ENCODE assay signal across 8 cellular contexts in genomic region chrX:153927936-153928760, GRCh38. TPM values are rescaled to one million over a fixed set of nuclear protein-coding genes. Genes with fewer than 3 reads are reported as not detected.
DNase-seq lines count a peak whose midpoint lies in the region; ATAC-seq and TF ChIP-seq lines count a peak whose summit lies in the region.

No MANE protein-coding gene starts in this region.

- H3K4me3 Mint-ChIP-seq in activated naive CD4-positive, alpha-beta T cell treated with anti-CD3 and anti-CD28 coated beads, Interleukin-2, amount 50 U/mL, for 24 hours: peak overlapping the region; percentile 94

- H3K36me3 ChIP-seq in SK-N-MC (ENCODE audit: insufficient read depth, low read length) (peaks cover 5% of the 10 kb centered on the region; the same call in 1 of the 2 replicates), suprapubic skin (peaks cover 18% of the 10 kb centered on the region)

- no peaks in the 10 kb centered on the region for H3K27me3 Mint-ChIP-seq in activated naive CD4-positive, alpha-beta T cell treated with anti-CD3 and anti-CD28 coated beads, Interleukin-2, amount 50 U/mL, for 24 hours

- no peaks in the 10 kb centered on the region for H3K9me3 Mint-ChIP-seq in activated naive CD4-positive, alpha-beta T cell treated with anti-CD3 and anti-CD28 coated beads, Interleukin-2, amount 50 U/mL, for 24 hours

- H3K9me3 ChIP-seq in SK-N-MC (ENCODE audit: low read depth, low read length) (no peaks in the 10 kb centered on the region), suprapubic skin (no peaks in the 10 kb centered on the region)

- CTCF ChIA-PET in GM10248 (lab: Yijun Ruan, JAX): interaction anchor here (1.2 to 14.1 kb wide), 2 partner anchors 11 to 21 kb away, joined by 3 to 187 read pairs; partner anchors contain the start of gene RENBP

- WGBS in suprapubic skin: 17% methylated on average over 59 of the region's 76 CpGs

- peaks cover 6% of the 10 kb centered on the region for H3K36me3 Mint-ChIP-seq in activated naive CD4-positive, alpha-beta T cell treated with anti-CD3 and anti-CD28 coated beads, Interleukin-2, amount 50 U/mL, for 24 hours

- TF ChIP-seq POLR2A in suprapubic skin (IDR thresholded peaks at IDR 0.05): peak in 1 of 2 donors; percentile 50

- H3K27ac ChIP-seq in SK-N-MC (peak overlapping the region; percentile 94), suprapubic skin (peak overlapping the region; percentile 90)

- DNase-seq in GM10248 (ENCODE audit: extremely low spot score) (peak; percentile 97), NCI-H1048 (lab: John Stamatoyannopoulos, UW) (peak; percentile 85), SK-N-MC (ENCODE audit: low read depth, low spot score) (peak; percentile 69), globus pallidus (ENCODE audit: low spot score) (peak; percentile 95), nucleus accumbens (lab: John Stamatoyannopoulos, UW) (peak; percentile 37 to 99 (median 91)), suprapubic skin (ENCODE audit: low spot score in 2 of 2) (peak; percentile 95 to 96)

- TF ChIP-seq EP300 in suprapubic skin (IDR thresholded peaks at IDR 0.05): no peak

- H3K4me1 Mint-ChIP-seq in activated naive CD4-positive, alpha-beta T cell treated with anti-CD3 and anti-CD28 coated beads, Interleukin-2, amount 50 U/mL, for 24 hours: peaks cover 27% of the 10 kb centered on the region

- POLR2A ChIA-PET in GM10248 (lab: Yijun Ruan, JAX): no interaction called here

- peaks cover 38% of the 10 kb centered on the region for H3K4me1 ChIP-seq in suprapubic skin

- TF ChIP-seq CTCF in GM10248 (IDR thresholded peaks at IDR 0.05; ENCODE audit: control extremely low read depth, extremely low read depth, low read depth, missing control alignments) (no peak), suprapubic skin (IDR thresholded peaks at IDR 0.05) (no peak)

- H3K4me3 ChIP-seq in SK-N-MC: peak overlapping the region; percentile 81
- H3K4me3 ChIP-seq in suprapubic skin: peak overlapping the region; percentile 59

- peak; percentile 65 for ATAC-seq in HG02588 (IDR thresholded peaks at IDR 0.05; ENCODE audit: unreplicated experiment)

- H3K27me3 ChIP-seq in suprapubic skin: no peaks in the 10 kb centered on the region

- H3K9ac ChIP-seq in SK-N-MC (ENCODE audit: insufficient read length): peak overlapping the region; percentile 95

- peak overlapping the region; percentile 90 for H3K27ac Mint-ChIP-seq in activated naive CD4-positive, alpha-beta T cell treated with anti-CD3 and anti-CD28 coated beads, Interleukin-2, amount 50 U/mL, for 24 hours

RNA-seq across cellular contexts. Expression of gene ARHGAP4, which starts 2.1 kb away (rescaled TPM):
- total RNA-seq in suprapubic skin: 10 to 100 TPM in 2 of 4 donors, 1 to 10 TPM in 2; 4.8 to 17.6 (median 9.6) TPM

RNA-seq across cellular contexts. Expression of gene NAA10, which starts 6.7 kb away (rescaled TPM):
- total RNA-seq in suprapubic skin: 10 to 100 TPM; 58.5 to 97.2 (median 73.0) TPM

RNA-seq across cellular contexts. Expression of gene RENBP, which starts 16.3 kb away (rescaled TPM):
- 1 to 10 TPM; 1.7 to 9.9 (median 4.6) TPM for total RNA-seq in suprapubic skin

RNA-seq across cellular contexts. Expression of gene AVPR2, which starts 23.7 kb away (rescaled TPM):
- 1 to 10 TPM in 3 of 4 donors, under 1 TPM in 1; 0.78 to 2.4 (median 1.5) TPM for total RNA-seq in suprapubic skin

RNA-seq across cellular contexts. Expression of gene L1CAM, which starts 42.2 kb away (rescaled TPM):
- total RNA-seq in suprapubic skin: 10 to 100 TPM in 1 of 4 donors, 1 to 10 TPM in 3; 4.1 to 10.4 (median 8.5) TPM

Comparison
In these comparisons a context has a peak if more than half of its experiments do, and no peak if none do; other contexts are left out.
1. Peak in every context shown above with its lines: DNase-seq, ATAC-seq, H3K4me3 ChIP-seq and H3K27ac ChIP-seq.